In genomic region chr2:207763308-207763707, GRCh38 we compare ENCODE assay signal across 2 cellular contexts.
TF ChIP-seq lines count a peak whose summit lies in the region.

No MANE protein-coding gene starts in this region.

TF ChIP-seq in WTC11, 78 proteins besides CTCF, POLR2A, EP300 and RAD21:
- no peak for TF ChIP-seq TEAD4 (CRISPR knock-in tag; IDR thresholded peaks at IDR 0.05)
- TF ChIP-seq IRF2 (CRISPR knock-in tag; IDR thresholded peaks at IDR 0.05; ENCODE audit: borderline replicate concordance, low read depth) = no peak
- no peak for TF ChIP-seq USF1 (CRISPR knock-in tag; IDR thresholded peaks at IDR 0.05)
- no peak for TF ChIP-seq SMAD3 (CRISPR knock-in tag; IDR thresholded peaks at IDR 0.05; ENCODE audit: borderline replicate concordance)
- no peak for TF ChIP-seq ETV6 (CRISPR knock-in tag; IDR thresholded peaks at IDR 0.05)
- TF ChIP-seq NR3C1 (CRISPR knock-in tag; conservative IDR thresholded peaks at IDR 0.05; ENCODE audit: low read depth) = no peak
- no peak for TF ChIP-seq AFF4 (CRISPR knock-in tag; IDR thresholded peaks at IDR 0.05; ENCODE audit: borderline replicate concordance)
- TF ChIP-seq SP1 (CRISPR knock-in tag; conservative IDR thresholded peaks at IDR 0.05) = no peak
- TF ChIP-seq ESRRA (CRISPR knock-in tag; IDR thresholded peaks at IDR 0.05; ENCODE audit: borderline replicate concordance) = no peak
- no peak for TF ChIP-seq ZMAT4 (CRISPR knock-in tag; IDR thresholded peaks at IDR 0.05)
- TF ChIP-seq USF2 (CRISPR knock-in tag; IDR thresholded peaks at IDR 0.05) = no peak
- no peak for TF ChIP-seq E2F5 (CRISPR knock-in tag; IDR thresholded peaks at IDR 0.05)
- TF ChIP-seq NR1H2 (CRISPR knock-in tag; IDR thresholded peaks at IDR 0.05) = no peak
- TF ChIP-seq ZNF532 (CRISPR knock-in tag; IDR thresholded peaks at IDR 0.05; ENCODE audit: borderline replicate concordance) = no peak
- TF ChIP-seq GTF2I (CRISPR knock-in tag; conservative IDR thresholded peaks at IDR 0.05) = no peak

TF ChIP-seq in HepG2, 621 proteins besides CTCF, POLR2A, EP300 and RAD21:
- TF ChIP-seq ZC3H13 (CRISPR knock-in tag; IDR thresholded peaks at IDR 0.05) = peak; percentile 87; the same call in 1 of the 2 replicates
- no peak for TF ChIP-seq SOX6 (IDR thresholded peaks at IDR 0.05)
- 0 out of 2 replicates have a peak, but pooled peaks have one; percentile 16 for TF ChIP-seq SOX6 (CRISPR knock-in tag; IDR thresholded peaks at IDR 0.05)
- no peak for TF ChIP-seq ZNF326 (CRISPR knock-in tag; IDR thresholded peaks at IDR 0.05; ENCODE audit: borderline replicate concordance)
- 0 out of 2 replicates have a peak, but pooled peaks have one; percentile 14 for TF ChIP-seq POLR2AphosphoS2 (IDR thresholded peaks at IDR 0.05; ENCODE audit: low read depth, low read length)
- no peak for TF ChIP-seq NBN (conservative IDR thresholded peaks at IDR 0.05)
